ENCODE assay signal across 1 cellular context in genomic region chr4:147620315-147620714, GRCh38.
TF ChIP-seq lines count a peak whose summit lies in the region.

No MANE protein-coding gene starts in this region.

TF ChIP-seq in IMR-90, 13 proteins besides CTCF, POLR2A, EP300 and RAD21 (continued from another document):
- TF ChIP-seq MAZ (IDR thresholded peaks at IDR 0.05; ENCODE audit: borderline replicate concordance, low read depth, low read length) (no peak), SMC3 (IDR thresholded peaks at IDR 0.05; ENCODE audit: low read depth, low read length) (no peak), RCOR1 (IDR thresholded peaks at IDR 0.05; ENCODE audit: insufficient replicate concordance, low read length) (no peak), CHD1 (IDR thresholded peaks at IDR 0.05; ENCODE audit: low read depth, low read length) (no peak), MXI1 (IDR thresholded peaks at IDR 0.05; ENCODE audit: borderline replicate concordance, low read depth, low read length) (no peak), USF2 (IDR thresholded peaks at IDR 0.05; ENCODE audit: low read depth, low read length) (no peak), RFX5 (IDR thresholded peaks at IDR 0.05; ENCODE audit: low read depth, low read length) (no peak), CEBPB (IDR thresholded peaks at IDR 0.05; ENCODE audit: low read depth, low read length) (no peak)
